2 cellular contexts compared by ENCODE assay signal in the genomic region with DNA sequence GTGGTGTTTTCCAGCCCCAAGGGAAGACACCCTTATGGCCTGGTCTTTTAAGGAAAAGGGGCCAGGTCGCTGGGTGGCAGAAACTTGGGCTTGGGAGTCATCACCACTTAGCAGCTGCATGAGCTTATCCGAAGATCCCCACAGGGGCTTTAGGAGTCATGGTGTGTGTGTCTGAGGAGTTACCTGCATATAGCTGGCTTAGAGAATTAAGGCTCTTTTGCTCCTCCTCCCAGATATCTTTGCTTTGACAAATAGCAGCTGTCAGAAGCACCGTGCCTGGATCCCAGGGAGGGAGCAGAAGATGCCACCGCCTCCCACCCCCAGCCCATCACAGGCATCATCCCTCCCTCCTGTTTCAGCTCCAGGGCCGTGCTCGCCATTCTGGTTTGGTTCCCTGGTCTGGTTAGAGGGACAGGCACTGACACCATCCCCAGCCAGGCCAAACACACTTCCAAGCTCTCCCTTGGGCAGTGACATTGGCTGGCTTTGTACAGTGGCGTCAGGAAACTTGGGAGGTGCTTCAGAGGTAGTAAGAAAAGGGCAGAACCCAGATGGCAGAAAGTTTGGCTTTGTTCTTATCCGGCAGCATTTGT.
TF ChIP-seq lines count a peak whose summit lies in the region.

No MANE protein-coding gene starts in this region.

TF ChIP-seq in IMR-90, 13 proteins besides CTCF, POLR2A, EP300 and RAD21:
- TF ChIP-seq CHD1 (IDR thresholded peaks at IDR 0.05; ENCODE audit: low read depth, low read length), result no peak
- TF ChIP-seq RFX5 (IDR thresholded peaks at IDR 0.05; ENCODE audit: low read depth, low read length), result no peak
- no peak for TF ChIP-seq FOS (IDR thresholded peaks at IDR 0.05; ENCODE audit: low read depth, low read length)
- no peak for TF ChIP-seq CEBPB (IDR thresholded peaks at IDR 0.05; ENCODE audit: low read depth, low read length)
- TF ChIP-seq MAFK (IDR thresholded peaks at IDR 0.05; ENCODE audit: low read depth, low read length), result no peak
- TF ChIP-seq, protein P1, sequence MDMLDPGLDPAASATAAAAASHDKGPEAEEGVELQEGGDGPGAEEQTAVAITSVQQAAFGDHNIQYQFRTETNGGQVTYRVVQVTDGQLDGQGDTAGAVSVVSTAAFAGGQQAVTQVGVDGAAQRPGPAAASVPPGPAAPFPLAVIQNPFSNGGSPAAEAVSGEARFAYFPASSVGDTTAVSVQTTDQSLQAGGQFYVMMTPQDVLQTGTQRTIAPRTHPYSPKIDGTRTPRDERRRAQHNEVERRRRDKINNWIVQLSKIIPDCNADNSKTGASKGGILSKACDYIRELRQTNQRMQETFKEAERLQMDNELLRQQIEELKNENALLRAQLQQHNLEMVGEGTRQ (IDR thresholded peaks at IDR 0.05; ENCODE audit: low read depth, low read length), result no peak
- TF ChIP-seq MXI1 (IDR thresholded peaks at IDR 0.05; ENCODE audit: borderline replicate concordance, low read depth, low read length), result no peak
- no peak for TF ChIP-seq BHLHE40 (IDR thresholded peaks at IDR 0.05; ENCODE audit: low read depth, low read length)
- no peak for TF ChIP-seq NFE2L2 (IDR thresholded peaks at IDR 0.05; ENCODE audit: low read depth, low read length)
- no peak for TF ChIP-seq MAZ (IDR thresholded peaks at IDR 0.05; ENCODE audit: borderline replicate concordance, low read depth, low read length)
- TF ChIP-seq, protein P2, sequence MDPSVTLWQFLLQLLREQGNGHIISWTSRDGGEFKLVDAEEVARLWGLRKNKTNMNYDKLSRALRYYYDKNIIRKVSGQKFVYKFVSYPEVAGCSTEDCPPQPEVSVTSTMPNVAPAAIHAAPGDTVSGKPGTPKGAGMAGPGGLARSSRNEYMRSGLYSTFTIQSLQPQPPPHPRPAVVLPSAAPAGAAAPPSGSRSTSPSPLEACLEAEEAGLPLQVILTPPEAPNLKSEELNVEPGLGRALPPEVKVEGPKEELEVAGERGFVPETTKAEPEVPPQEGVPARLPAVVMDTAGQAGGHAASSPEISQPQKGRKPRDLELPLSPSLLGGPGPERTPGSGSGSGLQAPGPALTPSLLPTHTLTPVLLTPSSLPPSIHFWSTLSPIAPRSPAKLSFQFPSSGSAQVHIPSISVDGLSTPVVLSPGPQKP (IDR thresholded peaks at IDR 0.05; ENCODE audit: borderline replicate concordance, low read depth, low read length), result no peak
- TF ChIP-seq SMC3 (IDR thresholded peaks at IDR 0.05; ENCODE audit: low read depth, low read length), result no peak
- no peak for TF ChIP-seq RCOR1 (IDR thresholded peaks at IDR 0.05; ENCODE audit: insufficient replicate concordance, low read length)

TF ChIP-seq in H1, 55 proteins besides CTCF, POLR2A, EP300 and RAD21:
- TF ChIP-seq CHD1 (IDR thresholded peaks at IDR 0.05; ENCODE audit: low read depth, low read length), result no peak
- TF ChIP-seq EGR1 (IDR thresholded peaks at IDR 0.05; ENCODE audit: borderline replicate concordance, low read depth, low read length), result no peak
- no peak for TF ChIP-seq SUZ12 (IDR thresholded peaks at IDR 0.05; ENCODE audit: low read length)
- no peak for TF ChIP-seq RNF2 (IDR thresholded peaks at IDR 0.05; ENCODE audit: borderline replicate concordance, low read depth, low read length, missing control alignments, poor library complexity, severe bottlenecking)
- no peak for TF ChIP-seq KDM1A (IDR thresholded peaks at IDR 0.05; ENCODE audit: borderline replicate concordance, low read length)
- no peak for TF ChIP-seq CTBP2 (IDR thresholded peaks at IDR 0.05; ENCODE audit: borderline replicate concordance, insufficient read depth, insufficient read length, low read length)
- TF ChIP-seq GABPA (IDR thresholded peaks at IDR 0.05; ENCODE audit: borderline replicate concordance, insufficient read depth, low read length), result no peak
- TF ChIP-seq, protein P1 (IDR thresholded peaks at IDR 0.05; ENCODE audit: low read length), result no peak
- no peak for TF ChIP-seq SAP30 (IDR thresholded peaks at IDR 0.05; ENCODE audit: insufficient read depth, insufficient replicate concordance, low read length)
- TF ChIP-seq ASH2L (IDR thresholded peaks at IDR 0.05; ENCODE audit: low read length), result no peak
- no peak for TF ChIP-seq CBX8 (IDR thresholded peaks at IDR 0.05; ENCODE audit: borderline replicate concordance, low read depth, low read length)
- TF ChIP-seq MAFK (IDR thresholded peaks at IDR 0.05; ENCODE audit: low read depth, low read length), result no peak
- no peak for TF ChIP-seq HDAC6 (IDR thresholded peaks at IDR 0.05; ENCODE audit: low read depth, low read length)
- no peak for TF ChIP-seq JUN (IDR thresholded peaks at IDR 0.05; ENCODE audit: low read depth, low read length)
- no peak for TF ChIP-seq RBBP5 (IDR thresholded peaks at IDR 0.05; ENCODE audit: borderline replicate concordance, low read depth, low read length)
- TF ChIP-seq SIRT6 (IDR thresholded peaks at IDR 0.05; ENCODE audit: low read length), result no peak
- no peak for TF ChIP-seq SRF (IDR thresholded peaks at IDR 0.05; ENCODE audit: low read depth, low read length)
- TF ChIP-seq GTF2F1 (IDR thresholded peaks at IDR 0.05; ENCODE audit: borderline replicate concordance, low read depth, low read length), result no peak
- no peak for TF ChIP-seq SIN3A (conservative IDR thresholded peaks at IDR 0.05 in 1 of 2, IDR thresholded peaks at IDR 0.05 in 1 of 2; ENCODE audit: low read depth in 1 of 2, low read length in 2 of 2)
- TF ChIP-seq, protein P3, sequence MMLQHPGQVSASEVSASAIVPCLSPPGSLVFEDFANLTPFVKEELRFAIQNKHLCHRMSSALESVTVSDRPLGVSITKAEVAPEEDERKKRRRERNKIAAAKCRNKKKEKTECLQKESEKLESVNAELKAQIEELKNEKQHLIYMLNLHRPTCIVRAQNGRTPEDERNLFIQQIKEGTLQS (IDR thresholded peaks at IDR 0.05; ENCODE audit: insufficient read depth, low read depth, low read length), result no peak
TF ChIP-seq in H1: peak in this region for 0.
